18 cellular contexts compared by ENCODE assay signal in genomic region chr10:59672150-59672875, GRCh38. TPM values are rescaled to one million over a fixed set of nuclear protein-coding genes. Genes with fewer than 3 reads are reported as not detected.
DNase-seq lines count a peak whose midpoint lies in the region; ATAC-seq and TF ChIP-seq lines count a peak whose summit lies in the region.
"Had no signal": no experiment of that assay in that cellular context is flagged by ENCODE, and none has a peak within 500 bp of the region (broad histone marks: within the 10 kb centered on the region; RNA-seq: fewer than 3 reads in every experiment).

No MANE protein-coding gene starts in this region.

- H3K79me2 ChIP-seq in OCI-LY7 (ENCODE audit: insufficient read depth, low read depth, low read length): no peaks in the 10 kb centered on the region

- H3K4me1 ChIP-seq in OCI-LY7 (ENCODE audit: insufficient read depth, low read length, poor library complexity, severe bottlenecking): peaks cover 5% of the 10 kb centered on the region
- H3K4me1 ChIP-seq: prostate gland had no signal

- H2AFZ ChIP-seq in OCI-LY7 (ENCODE audit: low read length): no peak overlapping the region

- no TSS peak for BruUV-seq in OCI-LY7 (replicated peaks; lab: Mats Ljungman, UMichigan)

- H3K9me3 ChIP-seq in OCI-LY7 (ENCODE audit: low read length): no peaks in the 10 kb centered on the region
- H3K9me3 ChIP-seq: gastrocnemius medialis, prostate gland, uterus had no signal

- POLR2A ChIA-PET in OCI-LY7 (lab: Charles Lee): no interaction called here

- TF ChIP-seq CTCF in OCI-LY7 (conservative IDR thresholded peaks at IDR 0.05; ENCODE audit: low read length): no peak

- no peaks in the 10 kb centered on the region for H4K20me1 ChIP-seq in OCI-LY7 (ENCODE audit: insufficient read depth, low read length)

- in situ Hi-C loops in ACHN (cut with HindIII; ENCODE audit: low pct_ligation_motif_present, low pct_unique_long_range_greater_than_20kb, low sequenced_read_pairs): no loop called here

- H3K4me2 ChIP-seq in OCI-LY7 (ENCODE audit: low read length): no peak overlapping the region

- no peaks in the 10 kb centered on the region; the same call in 1 of the 2 replicates for H3K9me2 ChIP-seq in OCI-LY7 (ENCODE audit: insufficient read depth, low read length)

- H3K36me3 ChIP-seq in OCI-LY7 (ENCODE audit: insufficient read depth, low read length): no peaks in the 10 kb centered on the region
- H3K36me3 ChIP-seq: gastrocnemius medialis, prostate gland, uterus had no signal

- no peak overlapping the region for H3K27ac ChIP-seq in OCI-LY7 (ENCODE audit: low read depth, low read length, poor library complexity, severe bottlenecking)
- H3K27ac ChIP-seq: dorsolateral prefrontal cortex, gastrocnemius medialis, prostate gland, uterus had no signal

- no peak overlapping the region for H3K4me3 ChIP-seq in OCI-LY7 (ENCODE audit: low read depth, low read length, poor library complexity, severe bottlenecking)
- H3K4me3 ChIP-seq: dorsolateral prefrontal cortex, gastrocnemius medialis, prostate gland, uterus had no signal

- CTCF ChIA-PET in OCI-LY7 (lab: Charles Lee; ENCODE audit: unreplicated experiment): no interaction called here

- ATAC-seq in GM18502 (IDR thresholded peaks at IDR 0.05; ENCODE audit: poor library complexity, unreplicated experiment): peak; percentile 50
- peak; percentile 51 for ATAC-seq in GM21390 (IDR thresholded peaks at IDR 0.05; ENCODE audit: unreplicated experiment)
- peak; percentile 52 for ATAC-seq in HG03064 (IDR thresholded peaks at IDR 0.05; ENCODE audit: low read depth, unreplicated experiment)
- ATAC-seq: gastrocnemius medialis had no signal

- peak; percentile 5 for DNase-seq in OCI-LY7 (ENCODE audit: low spot score)
- no peak for DNase-seq in stimulated activated CD4-positive, alpha-beta T cell treated with anti-CD3 and anti-CD28 coated beads, Interleukin-15, amount 100 ng/mL, for 24 hours
- DNase-seq in COLO829 (ENCODE audit: low spot score): no peak
- no peak for DNase-seq in ACHN
- no peak for DNase-seq in SW480 (ENCODE audit: low spot score)
- DNase-seq: COR-L47; dorsolateral prefrontal cortex; gastrocnemius medialis; NCI-H146; nephron progenitor cell; small intestine; stimulated activated CD4-positive, alpha-beta T cell treated with anti-CD3 and anti-CD28 coated beads, Interleukin-4, amount 100 ng/mL, for 24 hours; substantia nigra; uterus had no signal

- intact Hi-C loops in OCI-LY7 (cut with micrococcal nuclease; ENCODE audit: unreplicated experiment): no loop called here

RNA-seq across cellular contexts. Expression of gene SLC16A9, which starts 37.3 kb away (rescaled TPM):
- total RNA-seq in OCI-LY7 (2014; rRNA removed; shearing (Covaris generic)): not detected in 2 replicates
- not detected in 2 replicates for total RNA-seq in OCI-LY7 (2022)
